Comparison of ENCODE assay signal across 9 cellular contexts in the genomic region with DNA sequence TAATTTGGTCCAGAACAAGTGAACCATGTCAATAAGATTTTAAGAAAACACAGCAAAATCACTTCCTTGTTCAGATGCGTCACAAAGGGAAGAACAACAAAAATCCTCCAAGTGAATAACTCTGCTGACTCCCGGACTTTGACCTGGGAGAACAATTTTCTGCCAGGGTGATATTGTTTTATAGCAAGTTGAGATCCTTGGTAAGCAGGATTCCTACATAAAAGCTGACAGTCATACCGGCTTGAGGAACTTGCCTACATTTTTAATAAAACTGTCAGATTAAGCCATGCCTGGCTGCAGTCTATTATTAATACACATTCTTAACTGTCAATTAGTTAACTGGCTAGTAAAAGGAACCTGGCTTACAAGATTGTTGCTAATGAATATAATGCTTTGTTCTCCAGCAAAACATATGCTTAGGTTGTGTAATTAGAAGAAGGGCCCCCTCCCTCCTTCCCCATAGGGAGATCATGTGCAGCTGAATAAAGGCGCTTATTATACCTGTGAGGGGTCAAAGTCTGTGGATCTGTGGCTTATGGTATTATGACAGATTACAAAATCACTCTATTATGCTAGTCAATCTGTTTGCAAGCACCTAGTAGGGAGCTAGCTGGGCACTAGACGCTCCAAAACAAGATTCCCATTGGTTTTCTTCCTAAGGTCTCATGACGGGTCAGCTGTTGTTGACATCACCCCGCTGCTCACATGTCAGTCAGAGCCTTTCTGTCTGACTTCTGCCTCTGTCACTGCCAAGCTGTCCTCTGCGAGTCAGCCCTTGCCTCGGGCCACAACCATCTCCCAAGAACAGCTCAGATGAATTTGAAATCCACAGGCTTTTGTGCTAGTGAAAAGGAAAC. TPM values are rescaled to one million over a fixed set of nuclear protein-coding genes. Genes with fewer than 3 reads are reported as not detected.
DNase-seq lines count a peak whose midpoint lies in the region; ATAC-seq, FAIRE-seq and TF ChIP-seq lines count a peak whose summit lies in the region.
"Had no signal": no experiment of that assay in that cellular context is flagged by ENCODE, and none has a peak within 500 bp of the region (broad histone marks: within the 10 kb centered on the region; RNA-seq: fewer than 3 reads in every experiment).

No MANE protein-coding gene starts in this region.

- H3K27ac Mint-ChIP-seq in stimulated activated naive B cell treated with anti-CD40 and anti-IgM and Interleukin-4, amounts not matched to agents 10 μg/mL and 1 μg/mL and 100 μg/mL, for 72 hours: no peak overlapping the region
- no peak overlapping the region for H3K27ac Mint-ChIP-seq in activated T-helper 17 cell treated with anti-CD3 and anti-CD28 coated beads, Interleukin-2, amount 50 U/mL, for 72 hours

- H3K4me2 ChIP-seq in IMR-90 (ENCODE audit: low read depth, low read length): no peak overlapping the region

- no peak overlapping the region for H2AK5ac ChIP-seq in IMR-90 (ENCODE audit: low read depth, low read length)

- TF ChIP-seq CTCF in IMR-90 (conservative IDR thresholded peaks at IDR 0.05; ENCODE audit: low read depth, low read length) (no peak), VCaP (conservative IDR thresholded peaks at IDR 0.05) (no peak)

- H3K9me1 ChIP-seq in IMR-90 (ENCODE audit: insufficient read depth, low read length): no peaks in the 10 kb centered on the region

- H3K79me1 ChIP-seq in IMR-90 (ENCODE audit: low read depth in 1 of 2, low read length in 2 of 2): no peaks in the 10 kb centered on the region

- H2BK120ac ChIP-seq in IMR-90 (ENCODE audit: low read depth, low read length): no peak overlapping the region

- 0% methylated on average over 1 of the region's 9 CpGs; no CpG with 5 or more reads in 1 of the 2 experiments for WGBS in IMR-90 (ENCODE audit: extremely low coverage in 2 of 2, insufficient read length in 1 of 2), 2 experiments

- no peak for TF ChIP-seq POLR2A in IMR-90 (IDR thresholded peaks at IDR 0.05; ENCODE audit: low read depth, low read length)
- TF ChIP-seq POLR2A in GM12892 (IDR thresholded peaks at IDR 0.05; ENCODE audit: low read depth, low read length): no peak

- no peak overlapping the region for H3K23ac ChIP-seq in IMR-90 (ENCODE audit: low read depth, low read length)

- H3K27me3 Mint-ChIP-seq in stimulated activated naive B cell treated with anti-CD40 and anti-IgM and Interleukin-4, amounts not matched to agents 10 μg/mL and 1 μg/mL and 100 μg/mL, for 72 hours: no peaks in the 10 kb centered on the region
- H3K27me3 Mint-ChIP-seq in activated T-helper 17 cell treated with anti-CD3 and anti-CD28 coated beads, Interleukin-2, amount 50 U/mL, for 72 hours: peaks cover 4% of the 10 kb centered on the region

- H3K4ac ChIP-seq in IMR-90 (ENCODE audit: low read depth, low read length): no peak overlapping the region

- no peak for TF ChIP-seq RAD21 in IMR-90 (IDR thresholded peaks at IDR 0.05; ENCODE audit: low read length)

- H3K4me1 Mint-ChIP-seq in stimulated activated naive B cell treated with anti-CD40 and anti-IgM and Interleukin-4, amounts not matched to agents 10 μg/mL and 1 μg/mL and 100 μg/mL, for 72 hours: peaks cover 0 to 10% of the 10 kb centered on the region in 2 donors
- no peaks in the 10 kb centered on the region for H3K4me1 Mint-ChIP-seq in activated T-helper 17 cell treated with anti-CD3 and anti-CD28 coated beads, Interleukin-2, amount 50 U/mL, for 72 hours

- no peak overlapping the region for H3K27ac ChIP-seq in IMR-90 (ENCODE audit: insufficient read depth, low read length)
- H3K27ac ChIP-seq in VCaP: peak overlapping the region; percentile 29; the same call in 1 of the 2 replicates

- POLR2A ChIA-PET in IMR-90 (lab: Charles Lee; ENCODE audit: unreplicated experiment): interaction anchor here (0.6 kb wide), 1 partner anchor 1381 kb away, joined by 3 read pairs; no protein-coding TSS in a partner anchor

- peaks cover 3% of the 10 kb centered on the region for H3K27me3 ChIP-seq in IMR-90 (ENCODE audit: control insufficient read depth, insufficient read depth, low read length)

- H2BK15ac ChIP-seq in IMR-90 (ENCODE audit: low read depth, low read length): no peak overlapping the region

- H2AK9ac ChIP-seq in IMR-90 (replicated peaks; ENCODE audit: low read depth, low read length, poor library complexity): no peak overlapping the region

- ATAC-seq in IMR-90 (ENCODE audit: low read depth) (no peak), HG03571 (IDR thresholded peaks at IDR 0.05; ENCODE audit: unreplicated experiment) (no peak)
- ATAC-seq in stimulated activated naive B cell treated with anti-CD40 and anti-IgM and Interleukin-4, amounts not matched to agents 10 μg/mL and 1 μg/mL and 100 μg/mL, for 72 hours (replicated peaks): no peak
- ATAC-seq in activated T-helper 17 cell treated with anti-CD3 and anti-CD28 coated beads, Interleukin-2, amount 50 U/mL, for 72 hours (replicated peaks): no peak

- dilution Hi-C loops in IMR-90 (cut with HindIII; ENCODE audit: low sequenced_read_pairs, unreplicated experiment): no loop called here

- in situ Hi-C loops in IMR-90 (cut with MboI; ENCODE audit: low sequenced_read_pairs): no loop called here

- peaks cover 0 to 2% of the 10 kb centered on the region in 2 donors for H3K9me3 Mint-ChIP-seq in stimulated activated naive B cell treated with anti-CD40 and anti-IgM and Interleukin-4, amounts not matched to agents 10 μg/mL and 1 μg/mL and 100 μg/mL, for 72 hours
- no peaks in the 10 kb centered on the region for H3K9me3 Mint-ChIP-seq in activated T-helper 17 cell treated with anti-CD3 and anti-CD28 coated beads, Interleukin-2, amount 50 U/mL, for 72 hours

- BruUV-seq in IMR-90 (replicated peaks; lab: Mats Ljungman, UMichigan): no TSS peak

- H3K36me3 Mint-ChIP-seq in stimulated activated naive B cell treated with anti-CD40 and anti-IgM and Interleukin-4, amounts not matched to agents 10 μg/mL and 1 μg/mL and 100 μg/mL, for 72 hours: no peaks in the 10 kb centered on the region
- no peaks in the 10 kb centered on the region for H3K36me3 Mint-ChIP-seq in activated T-helper 17 cell treated with anti-CD3 and anti-CD28 coated beads, Interleukin-2, amount 50 U/mL, for 72 hours (ENCODE audit: low read depth)

- no peak overlapping the region for H3K56ac ChIP-seq in IMR-90 (ENCODE audit: extremely low read depth, insufficient read depth, low read length)

- H4K91ac ChIP-seq in IMR-90 (ENCODE audit: insufficient read depth, low read depth, low read length): no peak overlapping the region

- no peak overlapping the region for H4K5ac ChIP-seq in IMR-90 (ENCODE audit: low read depth, low read length)

- no peak overlapping the region for H3K4me3 Mint-ChIP-seq in stimulated activated naive B cell treated with anti-CD40 and anti-IgM and Interleukin-4, amounts not matched to agents 10 μg/mL and 1 μg/mL and 100 μg/mL, for 72 hours
- H3K4me3 Mint-ChIP-seq in activated T-helper 17 cell treated with anti-CD3 and anti-CD28 coated beads, Interleukin-2, amount 50 U/mL, for 72 hours: no peak overlapping the region

- no peaks in the 10 kb centered on the region for H3K9me3 ChIP-seq in IMR-90 (ENCODE audit: control insufficient read depth, insufficient read depth, low read length)

- H4K20me1 ChIP-seq in IMR-90 (ENCODE audit: insufficient read depth, low read length): no peaks in the 10 kb centered on the region

- no peaks in the 10 kb centered on the region for H3K36me3 ChIP-seq in IMR-90 (ENCODE audit: control insufficient read depth, insufficient read depth, low read length)

- DNase-seq in IMR-90 (peak; percentile 6), hippocampal formation (lab: John Stamatoyannopoulos, UW) (peak; percentile 75 to 92), retina (peak; percentile 69), GM12892 (ENCODE audit: insufficient read length) (no peak)
- no peak for DNase-seq in stimulated activated naive B cell treated with anti-CD40 and anti-IgM and Interleukin-4, amounts not matched to agents 10 μg/mL and 1 μg/mL and 100 μg/mL, for 72 hours

- CTCF ChIA-PET in IMR-90 (lab: Yijun Ruan, JAX): no interaction called here

- no peak overlapping the region for H3K4me3 ChIP-seq in IMR-90 (ENCODE audit: insufficient read depth, low read depth, low read length)

- no peak overlapping the region for H2BK20ac ChIP-seq in IMR-90 (ENCODE audit: low read depth, low read length)

- H3K9ac ChIP-seq in IMR-90 (ENCODE audit: low read depth, low read length): no peak overlapping the region

- H3K14ac ChIP-seq in IMR-90 (replicated peaks; ENCODE audit: low read depth, low read length): no peak overlapping the region

- FAIRE-seq in GM12892 (lab: Jason Lieb, UNC): no peak
- FAIRE-seq: endometrium had no signal

- no peak overlapping the region for H3K18ac ChIP-seq in IMR-90 (ENCODE audit: low read depth, low read length)

- no peak overlapping the region for H4K8ac ChIP-seq in IMR-90 (ENCODE audit: low read depth in 2 of 2, low read length in 2 of 2)

- intact Hi-C loops in IMR-90 (cut with micrococcal nuclease): no loop called here

- no peaks in the 10 kb centered on the region for H3K4me1 ChIP-seq in IMR-90 (ENCODE audit: control insufficient read depth, insufficient read depth, low read length)

- no peak overlapping the region for H2AFZ ChIP-seq in IMR-90 (replicated peaks; ENCODE audit: low read length, poor library complexity)

- H2BK5ac ChIP-seq in IMR-90 (ENCODE audit: low read depth, low read length, poor library complexity, severe bottlenecking): no peak overlapping the region

TF ChIP-seq in IMR-90, 13 proteins besides CTCF, POLR2A, EP300 and RAD21 (continues in another document):
- TF ChIP-seq CEBPB (IDR thresholded peaks at IDR 0.05; ENCODE audit: low read depth, low read length) (no peak), MAZ (IDR thresholded peaks at IDR 0.05; ENCODE audit: borderline replicate concordance, low read depth, low read length) (no peak), BHLHE40 (IDR thresholded peaks at IDR 0.05; ENCODE audit: low read depth, low read length) (no peak), CHD1 (IDR thresholded peaks at IDR 0.05; ENCODE audit: low read depth, low read length) (no peak), FOS (IDR thresholded peaks at IDR 0.05; ENCODE audit: low read depth, low read length) (no peak), MAFK (IDR thresholded peaks at IDR 0.05; ENCODE audit: low read depth, low read length) (no peak)
- TF ChIP-seq, protein P1, sequence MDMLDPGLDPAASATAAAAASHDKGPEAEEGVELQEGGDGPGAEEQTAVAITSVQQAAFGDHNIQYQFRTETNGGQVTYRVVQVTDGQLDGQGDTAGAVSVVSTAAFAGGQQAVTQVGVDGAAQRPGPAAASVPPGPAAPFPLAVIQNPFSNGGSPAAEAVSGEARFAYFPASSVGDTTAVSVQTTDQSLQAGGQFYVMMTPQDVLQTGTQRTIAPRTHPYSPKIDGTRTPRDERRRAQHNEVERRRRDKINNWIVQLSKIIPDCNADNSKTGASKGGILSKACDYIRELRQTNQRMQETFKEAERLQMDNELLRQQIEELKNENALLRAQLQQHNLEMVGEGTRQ (IDR thresholded peaks at IDR 0.05; ENCODE audit: low read depth, low read length): no peak; the same call in 1 of the 2 replicates

RNA-seq across cellular contexts. Expression of gene SEC63, which starts 44.6 kb away (rescaled TPM):
- total RNA-seq in IMR-90 (2012; rRNA removed): 8.6 and 18.3 TPM in 2 replicates
- polyA plus RNA-seq in IMR-90 (2012; rRNA removed): 18.3 and 22.4 TPM in 2 replicates
- 3.8 TPM in 2 replicates for polyA plus RNA-seq in IMR-90 (2012; cell fraction: cytosol; rRNA removed)
- polyA plus RNA-seq in IMR-90 (2012; cell fraction: nucleus; rRNA removed; ENCODE audit: low replicate concordance): 2.9 and 18.9 TPM in 2 replicates
- 37.0 TPM for polyA plus RNA-seq in GM12892 (2012; ENCODE audit: missing spikeins)
- total RNA-seq in activated T-helper 17 cell treated with anti-CD3 and anti-CD28 coated beads, Interleukin-2, amount 50 U/mL, for 72 hours: 10 to 100 TPM; 72.6 to 88.0 TPM

Comparison
In these comparisons a context has a peak if more than half of its experiments do, and no peak if none do; other contexts are left out.
1. DNase-seq: peak in IMR-90 (single experiment), hippocampal formation (2 of 2) and retina (single experiment); none in GM12892 (single experiment) and stimulated activated naive B cell treated with anti-CD40 and anti-IgM and Interleukin-4, amounts not matched to agents 10 μg/mL and 1 μg/mL and 100 μg/mL, for 72 hours (single experiment).